Comparison of ENCODE assay signal across 9 cellular contexts in genomic region chr17:58112970-58113631, GRCh38. TPM values are rescaled to one million over a fixed set of nuclear protein-coding genes. Genes with fewer than 3 reads are reported as not detected.
DNase-seq lines count a peak whose midpoint lies in the region; ATAC-seq and TF ChIP-seq lines count a peak whose summit lies in the region.
"Had no signal": no experiment of that assay in that cellular context is flagged by ENCODE, and none has a peak within 500 bp of the region (broad histone marks: within the 10 kb centered on the region; RNA-seq: fewer than 3 reads in every experiment).

No MANE protein-coding gene starts in this region.

- H2AFZ ChIP-seq in OCI-LY7 (ENCODE audit: low read length): no peak overlapping the region

- BruUV-seq in Calu3 (replicated peaks; lab: Mats Ljungman, UMichigan): no TSS peak
- no TSS peak for BruUV-seq in OCI-LY7 (replicated peaks; lab: Mats Ljungman, UMichigan)

- POLR2A ChIA-PET in OCI-LY7 (lab: Charles Lee): no interaction called here

- TF ChIP-seq CTCF in Calu3 (IDR thresholded peaks at IDR 0.05; ENCODE audit: unreplicated experiment): peak; percentile 78
- TF ChIP-seq CTCF in OCI-LY7 (conservative IDR thresholded peaks at IDR 0.05; ENCODE audit: low read length): peak; percentile 95
- TF ChIP-seq CTCF in esophagus squamous epithelium (IDR thresholded peaks at IDR 0.05): peak; percentile 83 to 97 (median 93)
- peak; percentile 88 to 93 (median 91) for TF ChIP-seq CTCF in nephron (IDR thresholded peaks at IDR 0.05; ENCODE audit: unreplicated experiment in 3 of 3)

- ATAC-seq in GM18873 (IDR thresholded peaks at IDR 0.05; ENCODE audit: low FRiP score, unreplicated experiment): no peak

- H3K4me3 Mint-ChIP-seq in Calu3 (ENCODE audit: low read depth, unreplicated experiment): no peak overlapping the region
- H3K4me3 Mint-ChIP-seq in nephron: no peak overlapping the region

- TF ChIP-seq POLR2A in esophagus squamous epithelium (IDR thresholded peaks at IDR 0.05): no peak

- H3K4me2 ChIP-seq in OCI-LY7 (ENCODE audit: low read length): no peak overlapping the region

- H3K4me3 ChIP-seq in OCI-LY7 (ENCODE audit: low read depth, low read length, poor library complexity, severe bottlenecking) (no peak overlapping the region), esophagus squamous epithelium (no peak overlapping the region)

- no peak overlapping the region for H3K27ac ChIP-seq in OCI-LY7 (ENCODE audit: low read depth, low read length, poor library complexity, severe bottlenecking)
- no peak overlapping the region for H3K27ac ChIP-seq in esophagus squamous epithelium

- H3K9me3 ChIP-seq in OCI-LY7 (ENCODE audit: low read length) (no peaks in the 10 kb centered on the region), esophagus squamous epithelium (no peaks in the 10 kb centered on the region)

- no peaks in the 10 kb centered on the region for H4K20me1 ChIP-seq in OCI-LY7 (ENCODE audit: insufficient read depth, low read length)

- H3K27me3 Mint-ChIP-seq in Calu3 (ENCODE audit: unreplicated experiment) (peaks cover 51% of the 10 kb centered on the region), nephron (ENCODE audit: low read depth) (peaks cover 46% of the 10 kb centered on the region)

- H3K4me1 Mint-ChIP-seq in Calu3 (ENCODE audit: low read depth, unreplicated experiment): no peaks in the 10 kb centered on the region
- H3K4me1 Mint-ChIP-seq in nephron: no peaks in the 10 kb centered on the region

- H3K36me3 Mint-ChIP-seq in Calu3 (ENCODE audit: insufficient read depth, unreplicated experiment) (no peaks in the 10 kb centered on the region), nephron (ENCODE audit: low read depth) (no peaks in the 10 kb centered on the region)

- CTCF ChIA-PET in Calu3 (lab: Charles Lee) (interaction anchor here (0.8 to 1.0 kb wide), 2 partner anchors 114 to 252 kb away, joined by 3 read pairs; no protein-coding TSS in a partner anchor), OCI-LY7 (lab: Charles Lee; ENCODE audit: unreplicated experiment) (no interaction called here)

- DNase-seq in Calu3 (peak; percentile 74), KG1 (lab: John Stamatoyannopoulos, UW) (peak; percentile 71), OCI-LY7 (ENCODE audit: low spot score) (peak; percentile 73), activated T-cell treated with anti-CD3 and anti-CD28 coated beads for 24 hours (ENCODE audit: low read depth) (peak; percentile 83), esophagus squamous epithelium (lab: John Stamatoyannopoulos, UW) (no peak)
- peak; percentile 61 to 85 (median 74) for DNase-seq in stimulated activated naive CD4-positive, alpha-beta T cell (lab: John Stamatoyannopoulos, UW)

- H3K79me2 ChIP-seq in OCI-LY7 (ENCODE audit: insufficient read depth, low read depth, low read length): no peaks in the 10 kb centered on the region

- 28 to 32% methylated on average over 16 to 17 of the region's 17 CpGs for WGBS in esophagus squamous epithelium, 2 donors

- no peaks in the 10 kb centered on the region for H3K9me3 Mint-ChIP-seq in Calu3 (ENCODE audit: low read depth, unreplicated experiment)
- H3K9me3 Mint-ChIP-seq in nephron: no peaks in the 10 kb centered on the region

- H3K27ac Mint-ChIP-seq in Calu3 (ENCODE audit: unreplicated experiment) (no peak overlapping the region), nephron (no peak overlapping the region)

- intact Hi-C loops in Calu3 (cut with micrococcal nuclease; ENCODE audit: unreplicated experiment) (loop anchor here (2.0 to 5.0 kb wide), 2 partner anchors 110 to 256 kb away; no protein-coding TSS in a partner anchor), OCI-LY7 (cut with micrococcal nuclease; ENCODE audit: unreplicated experiment) (loop anchor here (1.0 to 2.0 kb wide), 2 partner anchors 118 to 255 kb away; no protein-coding TSS in a partner anchor), esophagus squamous epithelium (cut with DNase I) (loop anchor here (5.0 to 10.0 kb wide), 2 partner anchors 106 to 248 kb away; partner anchors contain the start of gene SRSF1)

- H3K27me3 ChIP-seq in esophagus squamous epithelium: peaks cover 0 to 27% (median 0%) of the 10 kb centered on the region in 4 donors

- H3K36me3 ChIP-seq in OCI-LY7 (ENCODE audit: insufficient read depth, low read length): no peaks in the 10 kb centered on the region
- H3K36me3 ChIP-seq in esophagus squamous epithelium: no peaks in the 10 kb centered on the region

- H3K9me2 ChIP-seq in OCI-LY7 (ENCODE audit: insufficient read depth, low read length): no peaks in the 10 kb centered on the region

- H3K4me1 ChIP-seq in OCI-LY7 (ENCODE audit: insufficient read depth, low read length, poor library complexity, severe bottlenecking) (no peaks in the 10 kb centered on the region), esophagus squamous epithelium (no peaks in the 10 kb centered on the region)

RNA-seq across cellular contexts. Expression of gene DYNLL2, which starts 29.9 kb away (rescaled TPM):
- total RNA-seq in Calu3 (2022) (24.8 and 29.2 TPM in 2 replicates), OCI-LY7 (2022) (21.1 and 22.5 TPM in 2 replicates), esophagus squamous epithelium (10 to 100 TPM; 13.0 to 18.5 (median 14.4) TPM)
- 12.4 and 13.4 TPM in 2 replicates for total RNA-seq in OCI-LY7 (2014; rRNA removed; shearing (Covaris generic))

RNA-seq across cellular contexts. Expression of gene OR4D1, which starts 35.1 kb away (rescaled TPM):
- total RNA-seq in Calu3 (2022) (not detected in 2 replicates), OCI-LY7 (2022) (not detected in 2 replicates), esophagus squamous epithelium (not detected)
- not detected in 2 replicates for total RNA-seq in OCI-LY7 (2014; rRNA removed; shearing (Covaris generic))

RNA-seq across cellular contexts. Expression of gene OR4D2, which starts 53.7 kb away (rescaled TPM):
- total RNA-seq in Calu3 (2022) (not detected in 2 replicates), OCI-LY7 (2022) (not detected in 2 replicates), esophagus squamous epithelium (not detected)
- not detected in 2 replicates for total RNA-seq in OCI-LY7 (2014; rRNA removed; shearing (Covaris generic))
- total RNA-seq: T-helper 1 cell treated with Interleukin-12 subunit alpha and Interleukin-12 subunit beta and Interleukin-4 antibody, amounts not matched to agents 30 ng/mL and 1 ng/mL, for 36 hours had no signal
